8 cellular contexts compared by ENCODE assay signal in genomic region chr6:79233611-79234149, GRCh38. TPM values are rescaled to one million over a fixed set of nuclear protein-coding genes. Genes with fewer than 3 reads are reported as not detected.
DNase-seq lines count a peak whose midpoint lies in the region; ATAC-seq and TF ChIP-seq lines count a peak whose summit lies in the region.

No MANE protein-coding gene starts in this region.

- peaks cover 0 to 3% (median 0%) of the 10 kb centered on the region in 11 donors for H3K9me3 Mint-ChIP-seq in naive thymus-derived CD4-positive, alpha-beta T cell
- no peaks in the 10 kb centered on the region for H3K9me3 Mint-ChIP-seq in stimulated activated memory B cell treated with anti-CD40 and anti-IgM and Interleukin-4, amounts not matched to agents 10 μg/mL and 1 μg/mL and 100 μg/mL, for 72 hours

- H3K27me3 Mint-ChIP-seq in naive thymus-derived CD4-positive, alpha-beta T cell: no peaks in the 10 kb centered on the region
- no peaks in the 10 kb centered on the region for H3K27me3 Mint-ChIP-seq in stimulated activated memory B cell treated with anti-CD40 and anti-IgM and Interleukin-4, amounts not matched to agents 10 μg/mL and 1 μg/mL and 100 μg/mL, for 72 hours

- peak overlapping the region; percentile 78 for H3K4me3 ChIP-seq in Jurkat, Clone E6-1 (ENCODE audit: low read length)
- H3K4me3 ChIP-seq in naive thymus-derived CD4-positive, alpha-beta T cell (ENCODE audit: low read length): peak overlapping the region; percentile 89

- H3K27ac ChIP-seq in naive thymus-derived CD4-positive, alpha-beta T cell (ENCODE audit: low read depth, low read length): peak overlapping the region; percentile 62

- peak overlapping the region; percentile 64 to 96 (median 90) for H3K27ac Mint-ChIP-seq in naive thymus-derived CD4-positive, alpha-beta T cell
- peak overlapping the region; percentile 88 for H3K27ac Mint-ChIP-seq in stimulated activated memory B cell treated with anti-CD40 and anti-IgM and Interleukin-4, amounts not matched to agents 10 μg/mL and 1 μg/mL and 100 μg/mL, for 72 hours

- no peaks in the 10 kb centered on the region for H3K9me3 ChIP-seq in naive thymus-derived CD4-positive, alpha-beta T cell (ENCODE audit: control insufficient read depth in 2 of 3, low read length in 3 of 3)

- H3K4me3 Mint-ChIP-seq in naive thymus-derived CD4-positive, alpha-beta T cell: peak overlapping the region; percentile 92 to 100 (median 98)
- H3K4me3 Mint-ChIP-seq in stimulated activated memory B cell treated with anti-CD40 and anti-IgM and Interleukin-4, amounts not matched to agents 10 μg/mL and 1 μg/mL and 100 μg/mL, for 72 hours: peak overlapping the region; percentile 94

- peaks cover 0 to 4% (median 2%) of the 10 kb centered on the region in 5 donors for H3K36me3 Mint-ChIP-seq in naive thymus-derived CD4-positive, alpha-beta T cell
- peaks cover 7% of the 10 kb centered on the region for H3K36me3 Mint-ChIP-seq in stimulated activated memory B cell treated with anti-CD40 and anti-IgM and Interleukin-4, amounts not matched to agents 10 μg/mL and 1 μg/mL and 100 μg/mL, for 72 hours

- CTCF ChIA-PET in naive thymus-derived CD4-positive, alpha-beta T cell (lab: Charles Lee): no interaction called here

- POLR2A ChIA-PET in naive thymus-derived CD4-positive, alpha-beta T cell (lab: Charles Lee): interaction anchor here (1.1 to 2.0 kb wide), 3 partner anchors 23 to 156 kb away, joined by 3 to 13 read pairs (median 7); partner anchors contain the start of gene PHIP

- peak; percentile 73 for ATAC-seq in GM21717 (IDR thresholded peaks at IDR 0.05; ENCODE audit: unreplicated experiment)
- peak; percentile 63 for ATAC-seq in naive thymus-derived CD4-positive, alpha-beta T cell
- peak; percentile 85 for ATAC-seq in stimulated activated memory B cell treated with anti-CD40 and anti-IgM and Interleukin-4, amounts not matched to agents 10 μg/mL and 1 μg/mL and 100 μg/mL, for 72 hours

- peaks cover 0 to 6% (median 0%) of the 10 kb centered on the region in 3 experiments for H3K36me3 ChIP-seq in naive thymus-derived CD4-positive, alpha-beta T cell (ENCODE audit: control insufficient read depth in 2 of 3, insufficient read depth in 3 of 3, low read length in 3 of 3)

- peaks cover 9 to 42% (median 30%) of the 10 kb centered on the region in 7 donors for H3K4me1 Mint-ChIP-seq in naive thymus-derived CD4-positive, alpha-beta T cell
- peaks cover 21% of the 10 kb centered on the region for H3K4me1 Mint-ChIP-seq in stimulated activated memory B cell treated with anti-CD40 and anti-IgM and Interleukin-4, amounts not matched to agents 10 μg/mL and 1 μg/mL and 100 μg/mL, for 72 hours

- intact Hi-C loops in naive thymus-derived CD4-positive, alpha-beta T cell (cut with micrococcal nuclease): loop anchor here (1.0 to 5.0 kb wide), 12 partner anchors 155 to 873 kb away; partner anchors contain the start of genes BCKDHB (in 2 of the 2), IRAK1BP1 (in 2 of the 2), LCA5 (in 2 of the 2) and PHIP (in 2 of the 2)

- no peaks in the 10 kb centered on the region for H3K27me3 ChIP-seq in naive thymus-derived CD4-positive, alpha-beta T cell (ENCODE audit: control insufficient read depth in 2 of 2, insufficient read depth in 2 of 2, low read length in 2 of 2)

- H3K4me1 ChIP-seq in naive thymus-derived CD4-positive, alpha-beta T cell (ENCODE audit: control insufficient read depth in 2 of 2, insufficient read depth in 2 of 2, low read length in 2 of 2): peaks cover 4 to 8% of the 10 kb centered on the region in 2 donors

- peak; percentile 88 for DNase-seq in DMS79 treated with DMSO at 0.1 percent for 48 hours (lab: John Stamatoyannopoulos, UW)
- peak; percentile 39 for DNase-seq in Jurkat, Clone E6-1 (ENCODE audit: low read depth, low spot score)
- DNase-seq in activated T-helper 1 cell treated with Interleukin-2 at 50 U/mL for 16 hours (ENCODE audit: low read depth): peak; percentile 41
- peak; percentile 92 for DNase-seq in fibroblast of gingiva (ENCODE audit: low read depth)
- peak; percentile 34 to 77 (median 54) for DNase-seq in naive thymus-derived CD4-positive, alpha-beta T cell

TF ChIP-seq in PFSK-1, 5 proteins besides CTCF, POLR2A, EP300 and RAD21:
- TF ChIP-seq FOXP2 (optimal IDR thresholded peaks at IDR 0.05; ENCODE audit: borderline replicate concordance, extremely low read depth, extremely low read length, insufficient read depth) (peak; percentile 17), POLR2AphosphoS5 (IDR thresholded peaks at IDR 0.05; ENCODE audit: low read depth, low read length) (peak; percentile 69), TAF1 (IDR thresholded peaks at IDR 0.05; ENCODE audit: borderline replicate concordance, insufficient read depth, low read length) (peak; percentile 61; the same call in 1 of the 2 replicates), SIN3A (IDR thresholded peaks at IDR 0.05; ENCODE audit: borderline replicate concordance, insufficient read depth, low read length) (no peak), REST (IDR thresholded peaks at IDR 0.05; ENCODE audit: insufficient read depth in 1 of 2, low read depth in 2 of 2, low read length in 2 of 2) (peak in 1 of 2 experiments; percentile 25; a peak in 2 of 4 replicates)

RNA-seq across cellular contexts. Expression of gene HMGN3, which starts 0.8 kb away (rescaled TPM):
- polyA plus RNA-seq in Jurkat, Clone E6-1 (2012; ENCODE audit: insufficient read depth, insufficient read length): 86.4 TPM
- polyA plus RNA-seq in PFSK-1 (2012; ENCODE audit: insufficient read length, low read depth): 31.1 TPM
- total RNA-seq in naive thymus-derived CD4-positive, alpha-beta T cell: 10 to 100 TPM; 28.8 to 59.7 (median 45.5) TPM
- polyA plus RNA-seq in naive thymus-derived CD4-positive, alpha-beta T cell: 100 to 1,000 TPM in 1 of 2 donors, 10 to 100 TPM in 1; 80.2 to 110 TPM

Comparison
In these comparisons a context has a peak if more than half of its experiments do, and no peak if none do; other contexts are left out.
1. Peak in every context shown above with its lines: DNase-seq, ATAC-seq, H3K4me3 ChIP-seq and H3K27ac ChIP-seq.
2. DNase-seq: peak in every context shown above with its lines; median percentile 92 in fibroblast of gingiva; 88 in DMS79 treated with DMSO at 0.1 percent for 48 hours; 54 in naive thymus-derived CD4-positive, alpha-beta T cell; 41 in activated T-helper 1 cell treated with Interleukin-2 at 50 U/mL for 16 hours; 39 in Jurkat, Clone E6-1.